In genomic region chrX:115452256-115452655, GRCh38 we compare ENCODE assay signal across 30 cellular contexts.
A peak's percentile ranks its signal among the peaks of the same experiment; 100 is the strongest.
DNase-seq lines count a peak whose midpoint lies in the region; ATAC-seq and TF ChIP-seq lines count a peak whose summit lies in the region.
"Had no signal": no experiment of that assay in that cellular context is flagged by ENCODE, and none has a peak within 500 bp of the region (broad histone marks: within the 10 kb centered on the region; RNA-seq: fewer than 3 reads in every experiment).

No MANE protein-coding gene starts in this region.

- no peak for ATAC-seq in stimulated activated naive CD8-positive, alpha-beta T cell treated with anti-CD3 and anti-CD28 coated beads, Interleukin-15, Interleukin-2, amounts not matched to agents 100 U/mL and 50 U/mL, for 24 hours
- ATAC-seq: foreskin keratinocyte, heart left ventricle, SK-N-SH treated with all-trans-retinoic acid at 6 μM for 48 hours had no signal

- H3K4me1 ChIP-seq in ACC112 (ENCODE audit: control insufficient read depth, insufficient read depth, low read length, unreplicated experiment): peaks cover 17% of the 10 kb centered on the region
- H3K4me1 ChIP-seq in ascending aorta: no peaks in the 10 kb centered on the region
- peaks cover 0 to 5% (median 1%) of the 10 kb centered on the region in 4 donors for H3K4me1 ChIP-seq in tibial artery
- H3K4me1 ChIP-seq: foreskin keratinocyte, prostate gland had no signal

- H3K27me3 ChIP-seq in ACC112 (ENCODE audit: insufficient read depth, low read length): no peaks in the 10 kb centered on the region
- H3K27me3 ChIP-seq in ascending aorta: no peaks in the 10 kb centered on the region
- H3K27me3 ChIP-seq in tibial artery: no peaks in the 10 kb centered on the region
- H3K27me3 ChIP-seq: foreskin keratinocyte, neutrophil, right lobe of liver had no signal

- H3K4me3 ChIP-seq in ACC112 (ENCODE audit: low read depth, low read length) (no peak overlapping the region), choroid plexus epithelial cell (ENCODE audit: low read depth, low read length) (no peak overlapping the region), ascending aorta (no peak overlapping the region), tibial artery (no peak overlapping the region)
- H3K4me3 ChIP-seq: heart left ventricle, prostate gland, right lobe of liver, thoracic aorta had no signal

- intact Hi-C loops in ascending aorta (cut with DNase I) (loop anchor here (10.0 kb wide), 1 partner anchor 87 kb away; no protein-coding TSS in a partner anchor), tibial artery (cut with DNase I; ENCODE audit: low total_unique reads) (no loop called here)

- peak overlapping the region; percentile 50 for H3K27ac ChIP-seq in ACC112 (ENCODE audit: low read depth, low read length)
- H3K27ac ChIP-seq in ascending aorta: no peak overlapping the region
- H3K27ac ChIP-seq in tibial artery: no peak overlapping the region
- H3K27ac ChIP-seq: foreskin keratinocyte, heart left ventricle, neutrophil, prostate gland, right lobe of liver, thoracic aorta had no signal

- TF ChIP-seq CTCF in choroid plexus epithelial cell (conservative IDR thresholded peaks at IDR 0.05; ENCODE audit: low read depth, low read length) (no peak), ascending aorta (IDR thresholded peaks at IDR 0.05) (no peak), tibial artery (IDR thresholded peaks at IDR 0.05) (no peak)

- H3K79me2 ChIP-seq in ACC112 (ENCODE audit: control insufficient read depth, insufficient read depth, low read length, unreplicated experiment): no peaks in the 10 kb centered on the region

- peak; percentile 56 for DNase-seq in M059J (ENCODE audit: low read depth)
- peak; percentile 59 for DNase-seq in choroid plexus epithelial cell (ENCODE audit: low read depth)
- peak; percentile 59 for DNase-seq in iris pigment epithelial cell (ENCODE audit: low read depth)
- no peak for DNase-seq in ascending aorta (ENCODE audit: low spot score in 2 of 2)
- no peak for DNase-seq in stimulated activated naive CD8-positive, alpha-beta T cell treated with anti-CD3 and anti-CD28 coated beads, Interleukin-15, Interleukin-2, amounts not matched to agents 100 U/mL and 50 U/mL, for 24 hours
- no peak for DNase-seq in NCI-H128 (lab: John Stamatoyannopoulos, UW; ENCODE audit: unreplicated experiment)
- no peak for DNase-seq in tibial artery
- DNase-seq: 8988T; activated CD4-positive, alpha-beta T cell treated with anti-CD3 and anti-CD28 coated beads, Interleukin-2, amount 50 U/mL, for 1 hour; activated CD4-positive, CD25-positive, alpha-beta regulatory T cell; activated effector memory CD4-positive, alpha-beta T cell treated with Interleukin-2 at 50 U/mL for 16 hours; activated naive CD8-positive, alpha-beta T cell treated with anti-CD3 and anti-CD28 coated beads for 36 hours; activated T-cell treated with anti-CD3 and anti-CD28 coated beads, Interleukin-2, amount 50 U/mL, for 1 hour; cerebellar nuclear complex; DMS79 treated with DMSO at 0.1 percent for 48 hours; heart left ventricle; midbrain; naive B cell; NCI-H1105 treated with DMSO at 0.1 percent for 48 hours; NCI-H1930; NCI-H2171 treated with DMSO at 0.1 percent for 48 hours; NCI-H524 treated with DMSO at 0.1 percent for 48 hours; right lobe of liver; Right ventricle myocardium superior had no signal

- H3K9me3 ChIP-seq in ascending aorta (no peaks in the 10 kb centered on the region), tibial artery (no peaks in the 10 kb centered on the region)
- H3K9me3 ChIP-seq: heart left ventricle, neutrophil, prostate gland, right lobe of liver, thoracic aorta had no signal

- H2AFZ ChIP-seq in ACC112 (ENCODE audit: low read length, unreplicated experiment): peak overlapping the region; percentile 50

- H3K36me3 ChIP-seq in ACC112 (ENCODE audit: insufficient read depth, low read length): no peaks in the 10 kb centered on the region
- no peaks in the 10 kb centered on the region for H3K36me3 ChIP-seq in ascending aorta
- no peaks in the 10 kb centered on the region for H3K36me3 ChIP-seq in tibial artery
- H3K36me3 ChIP-seq: heart left ventricle, neutrophil, prostate gland, right lobe of liver, thoracic aorta had no signal

Comparison
In these comparisons a context has a peak if more than half of its experiments do, and no peak if none do; other contexts are left out.
1. DNase-seq: peak in M059J (single experiment), choroid plexus epithelial cell (single experiment) and iris pigment epithelial cell (single experiment); none in ascending aorta (0 of 2), stimulated activated naive CD8-positive, alpha-beta T cell treated with anti-CD3 and anti-CD28 coated beads, Interleukin-15, Interleukin-2, amounts not matched to agents 100 U/mL and 50 U/mL, for 24 hours (single experiment), NCI-H128 (single experiment) and tibial artery (0 of 2).